In the genomic region with DNA sequence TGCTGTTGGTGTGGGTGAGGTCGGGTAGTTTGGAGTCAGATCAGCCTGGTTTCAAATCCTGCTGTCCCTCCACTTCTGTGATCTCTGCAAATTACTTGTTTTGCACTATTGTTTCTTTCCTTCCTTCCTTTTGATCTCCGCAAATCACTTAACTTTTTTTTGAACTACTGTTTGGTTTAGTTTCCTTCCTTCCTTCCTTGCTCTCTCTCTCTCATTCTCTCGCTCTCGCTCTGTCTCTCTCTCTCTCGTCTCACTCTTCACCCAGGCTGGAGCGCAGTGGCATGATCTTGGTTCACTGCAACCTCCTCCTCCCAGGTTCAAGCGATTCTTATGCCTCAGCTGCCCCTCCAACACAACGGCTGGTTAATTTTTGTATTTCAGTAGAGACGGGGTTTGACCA, we compare ENCODE assay signal across 1 cellular context.
TF ChIP-seq lines count a peak whose summit lies in the region.

No MANE protein-coding gene starts in this region.

TF ChIP-seq in GM23338, 12 proteins besides CTCF, POLR2A, EP300 and RAD21 (continued from another document):
- TF ChIP-seq, protein P1, sequence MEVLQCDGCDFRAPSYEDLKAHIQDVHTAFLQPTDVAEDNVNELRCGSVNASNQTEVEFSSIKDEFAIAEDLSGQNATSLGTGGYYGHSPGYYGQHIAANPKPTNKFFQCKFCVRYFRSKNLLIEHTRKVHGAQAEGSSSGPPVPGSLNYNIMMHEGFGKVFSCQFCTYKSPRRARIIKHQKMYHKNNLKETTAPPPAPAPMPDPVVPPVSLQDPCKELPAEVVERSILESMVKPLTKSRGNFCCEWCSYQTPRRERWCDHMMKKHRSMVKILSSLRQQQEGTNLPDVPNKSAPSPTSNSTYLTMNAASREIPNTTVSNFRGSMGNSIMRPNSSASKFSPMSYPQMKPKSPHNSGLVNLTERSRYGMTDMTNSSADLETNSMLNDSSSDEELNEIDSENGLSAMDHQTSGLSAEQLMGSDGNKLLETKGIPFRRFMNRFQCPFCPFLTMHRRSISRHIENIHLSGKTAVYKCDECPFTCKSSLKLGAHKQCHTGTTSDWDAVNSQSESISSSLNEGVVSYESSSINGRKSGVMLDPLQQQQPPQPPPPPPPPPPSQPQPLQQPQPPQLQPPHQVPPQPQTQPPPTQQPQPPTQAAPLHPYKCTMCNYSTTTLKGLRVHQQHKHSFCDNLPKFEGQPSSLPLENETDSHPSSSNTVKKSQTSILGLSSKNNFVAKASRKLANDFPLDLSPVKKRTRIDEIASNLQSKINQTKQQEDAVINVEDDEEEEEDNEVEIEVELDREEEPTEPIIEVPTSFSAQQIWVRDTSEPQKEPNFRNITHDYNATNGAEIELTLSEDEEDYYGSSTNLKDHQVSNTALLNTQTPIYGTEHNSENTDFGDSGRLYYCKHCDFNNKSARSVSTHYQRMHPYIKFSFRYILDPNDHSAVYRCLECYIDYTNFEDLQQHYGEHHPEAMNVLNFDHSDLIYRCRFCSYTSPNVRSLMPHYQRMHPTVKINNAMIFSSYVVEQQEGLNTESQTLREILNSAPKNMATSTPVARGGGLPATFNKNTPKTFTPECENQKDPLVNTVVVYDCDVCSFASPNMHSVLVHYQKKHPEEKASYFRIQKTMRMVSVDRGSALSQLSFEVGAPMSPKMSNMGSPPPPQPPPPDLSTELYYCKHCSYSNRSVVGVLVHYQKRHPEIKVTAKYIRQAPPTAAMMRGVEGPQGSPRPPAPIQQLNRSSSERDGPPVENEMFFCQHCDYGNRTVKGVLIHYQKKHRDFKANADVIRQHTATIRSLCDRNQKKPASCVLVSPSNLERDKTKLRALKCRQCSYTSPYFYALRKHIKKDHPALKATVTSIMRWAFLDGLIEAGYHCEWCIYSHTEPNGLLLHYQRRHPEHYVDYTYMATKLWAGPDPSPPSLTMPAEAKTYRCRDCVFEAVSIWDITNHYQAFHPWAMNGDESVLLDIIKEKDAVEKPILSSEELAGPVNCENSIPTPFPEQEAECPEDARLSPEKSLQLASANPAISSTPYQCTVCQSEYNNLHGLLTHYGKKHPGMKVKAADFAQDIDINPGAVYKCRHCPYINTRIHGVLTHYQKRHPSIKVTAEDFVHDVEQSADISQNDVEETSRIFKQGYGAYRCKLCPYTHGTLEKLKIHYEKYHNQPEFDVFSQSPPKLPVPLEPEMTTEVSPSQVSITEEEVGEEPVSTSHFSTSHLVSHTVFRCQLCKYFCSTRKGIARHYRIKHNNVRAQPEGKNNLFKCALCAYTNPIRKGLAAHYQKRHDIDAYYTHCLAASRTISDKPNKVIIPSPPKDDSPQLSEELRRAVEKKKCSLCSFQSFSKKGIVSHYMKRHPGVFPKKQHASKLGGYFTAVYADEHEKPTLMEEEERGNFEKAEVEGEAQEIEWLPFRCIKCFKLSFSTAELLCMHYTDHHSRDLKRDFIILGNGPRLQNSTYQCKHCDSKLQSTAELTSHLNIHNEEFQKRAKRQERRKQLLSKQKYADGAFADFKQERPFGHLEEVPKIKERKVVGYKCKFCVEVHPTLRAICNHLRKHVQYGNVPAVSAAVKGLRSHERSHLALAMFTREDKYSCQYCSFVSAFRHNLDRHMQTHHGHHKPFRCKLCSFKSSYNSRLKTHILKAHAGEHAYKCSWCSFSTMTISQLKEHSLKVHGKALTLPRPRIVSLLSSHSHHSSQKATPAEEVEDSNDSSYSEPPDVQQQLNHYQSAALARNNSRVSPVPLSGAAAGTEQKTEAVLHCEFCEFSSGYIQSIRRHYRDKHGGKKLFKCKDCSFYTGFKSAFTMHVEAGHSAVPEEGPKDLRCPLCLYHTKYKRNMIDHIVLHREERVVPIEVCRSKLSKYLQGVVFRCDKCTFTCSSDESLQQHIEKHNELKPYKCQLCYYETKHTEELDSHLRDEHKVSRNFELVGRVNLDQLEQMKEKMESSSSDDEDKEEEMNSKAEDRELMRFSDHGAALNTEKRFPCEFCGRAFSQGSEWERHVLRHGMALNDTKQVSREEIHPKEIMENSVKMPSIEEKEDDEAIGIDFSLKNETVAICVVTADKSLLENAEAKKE (CRISPR knock-in tag; IDR thresholded peaks at IDR 0.05): no peak
- TF ChIP-seq STAT1 (IDR thresholded peaks at IDR 0.05; ENCODE audit: unreplicated experiment): no peak
- TF ChIP-seq CREB1 (CRISPR knock-in tag; IDR thresholded peaks at IDR 0.05; ENCODE audit: low read depth): no peak
- no peak for TF ChIP-seq NANOG (IDR thresholded peaks at IDR 0.05; ENCODE audit: borderline replicate concordance)
- TF ChIP-seq ZNF114 (CRISPR knock-in tag; IDR thresholded peaks at IDR 0.05): no peak
- TF ChIP-seq ZNF331 (CRISPR knock-in tag; IDR thresholded peaks at IDR 0.05; ENCODE audit: low read depth): no peak
- TF ChIP-seq EZH2 (IDR thresholded peaks at IDR 0.05; ENCODE audit: low read depth, unreplicated experiment): no peak
- TF ChIP-seq JUNB (IDR thresholded peaks at IDR 0.05; ENCODE audit: unreplicated experiment): no peak
